In the genomic region with DNA sequence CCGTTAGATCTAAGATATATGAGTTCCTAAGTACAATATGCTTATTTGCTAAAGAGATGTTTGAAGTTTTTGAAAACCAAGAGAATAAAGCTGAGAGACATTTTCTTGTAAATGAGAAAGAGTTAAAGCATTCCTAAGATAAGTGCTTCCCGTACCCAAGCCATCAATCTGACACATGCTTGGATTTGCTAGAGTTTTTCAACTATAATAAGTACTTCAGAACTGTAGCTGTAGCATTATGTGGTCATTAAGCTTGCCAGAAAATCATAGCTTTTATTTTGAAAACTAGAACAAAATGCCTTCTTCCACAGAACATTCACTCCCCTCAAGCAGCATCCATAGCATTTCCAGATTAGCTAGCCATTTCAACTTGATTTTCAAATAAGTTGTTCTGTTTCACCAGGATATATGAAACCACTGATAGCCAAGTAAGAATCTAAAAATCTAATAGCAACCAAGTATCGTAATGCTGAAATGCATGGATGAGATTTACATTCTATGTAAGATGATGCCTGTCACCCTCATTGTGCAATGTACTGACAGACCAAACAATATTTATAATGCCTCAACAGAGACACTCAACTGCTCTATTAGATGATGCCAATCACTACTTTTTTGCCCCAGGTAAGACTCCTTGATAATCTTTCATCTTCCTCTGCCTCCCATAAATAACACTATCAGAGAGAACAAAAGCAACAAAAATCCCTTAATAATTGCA, we compare ENCODE assay signal across 22 cellular contexts. TPM values are rescaled to one million over a fixed set of nuclear protein-coding genes. Genes with fewer than 3 reads are reported as not detected.
DNase-seq lines count a peak whose midpoint lies in the region; ATAC-seq and FAIRE-seq lines count a peak whose summit lies in the region.
"Had no signal": no experiment of that assay in that cellular context is flagged by ENCODE, and none has a peak within 500 bp of the region (broad histone marks: within the 10 kb centered on the region; RNA-seq: fewer than 3 reads in every experiment).

No MANE protein-coding gene starts in this region.

- H3K4me3 ChIP-seq in naive thymus-derived CD4-positive, alpha-beta T cell (ENCODE audit: low read length): no peak overlapping the region
- H3K4me3 ChIP-seq: coronary artery, lung, tibial nerve had no signal

- H3K9me3 ChIP-seq in naive thymus-derived CD4-positive, alpha-beta T cell (ENCODE audit: control insufficient read depth in 2 of 3, low read length in 3 of 3): no peaks in the 10 kb centered on the region
- H3K9me3 ChIP-seq: tibial nerve had no signal

- POLR2A ChIA-PET in naive thymus-derived CD4-positive, alpha-beta T cell (lab: Charles Lee): interaction anchor here (1.8 kb wide), 1 partner anchor 12 kb away, joined by 4 read pairs; no protein-coding TSS in a partner anchor

- H3K27me3 ChIP-seq in naive thymus-derived CD4-positive, alpha-beta T cell (ENCODE audit: control insufficient read depth in 2 of 2, insufficient read depth in 2 of 2, low read length in 2 of 2): no peaks in the 10 kb centered on the region
- H3K27me3 ChIP-seq: tibial nerve had no signal

- FAIRE-seq in HTR-8/SVneo (lab: Jason Lieb, UNC): no peak
- FAIRE-seq: endometrium had no signal

- peak overlapping the region; percentile 2 for H3K27ac Mint-ChIP-seq in activated naive CD8-positive, alpha-beta T cell
- no peak overlapping the region for H3K27ac Mint-ChIP-seq in activated naive CD8-positive, alpha-beta T cell treated with anti-CD3 and anti-CD28 coated beads for 36 hours
- peak overlapping the region; percentile 8 for H3K27ac Mint-ChIP-seq in activated T-helper 17 cell treated with anti-CD3 and anti-CD28 coated beads, Interleukin-2, amount 50 U/mL, for 72 hours
- H3K27ac Mint-ChIP-seq in naive thymus-derived CD4-positive, alpha-beta T cell: peak overlapping the region in 1 of 9 donors; percentile 43
- H3K27ac Mint-ChIP-seq: stimulated activated memory B cell treated with anti-CD40 and anti-IgM and Interleukin-4, amounts not matched to agents 10 μg/mL and 1 μg/mL and 100 μg/mL, for 72 hours; T-cell had no signal

- no peak for ATAC-seq in activated T-helper 17 cell treated with anti-CD3 and anti-CD28 coated beads, Interleukin-2, amount 50 U/mL, for 72 hours (replicated peaks)
- no peak for ATAC-seq in naive thymus-derived CD4-positive, alpha-beta T cell
- ATAC-seq: activated naive CD4-positive, alpha-beta T cell treated with anti-CD3 and anti-CD28 coated beads, Interleukin-2, amount 50 U/mL, for 72 hours; sciatic nerve; stimulated activated memory B cell treated with anti-CD40 and anti-IgM and Interleukin-4, amounts not matched to agents 10 μg/mL and 1 μg/mL and 100 μg/mL, for 72 hours; T-cell had no signal

- no peaks in the 10 kb centered on the region for H3K27me3 Mint-ChIP-seq in activated naive CD8-positive, alpha-beta T cell
- no peaks in the 10 kb centered on the region for H3K27me3 Mint-ChIP-seq in activated naive CD8-positive, alpha-beta T cell treated with anti-CD3 and anti-CD28 coated beads for 36 hours
- no peaks in the 10 kb centered on the region for H3K27me3 Mint-ChIP-seq in activated T-helper 17 cell treated with anti-CD3 and anti-CD28 coated beads, Interleukin-2, amount 50 U/mL, for 72 hours
- H3K27me3 Mint-ChIP-seq in naive thymus-derived CD4-positive, alpha-beta T cell: no peaks in the 10 kb centered on the region
- H3K27me3 Mint-ChIP-seq: stimulated activated memory B cell treated with anti-CD40 and anti-IgM and Interleukin-4, amounts not matched to agents 10 μg/mL and 1 μg/mL and 100 μg/mL, for 72 hours; T-cell had no signal

- H3K4me3 Mint-ChIP-seq in activated naive CD8-positive, alpha-beta T cell: peak overlapping the region; percentile 1
- no peak overlapping the region for H3K4me3 Mint-ChIP-seq in activated naive CD8-positive, alpha-beta T cell treated with anti-CD3 and anti-CD28 coated beads for 36 hours
- H3K4me3 Mint-ChIP-seq in activated T-helper 17 cell treated with anti-CD3 and anti-CD28 coated beads, Interleukin-2, amount 50 U/mL, for 72 hours: peak overlapping the region; percentile 5
- peak overlapping the region in 6 of 10 donors; percentile 5 to 65 (median 17) for H3K4me3 Mint-ChIP-seq in naive thymus-derived CD4-positive, alpha-beta T cell
- H3K4me3 Mint-ChIP-seq: stimulated activated memory B cell treated with anti-CD40 and anti-IgM and Interleukin-4, amounts not matched to agents 10 μg/mL and 1 μg/mL and 100 μg/mL, for 72 hours had no signal

- H3K4me1 Mint-ChIP-seq in activated naive CD8-positive, alpha-beta T cell (ENCODE audit: low read depth): peaks cover 42% of the 10 kb centered on the region
- peaks cover 20% of the 10 kb centered on the region for H3K4me1 Mint-ChIP-seq in activated naive CD8-positive, alpha-beta T cell treated with anti-CD3 and anti-CD28 coated beads for 36 hours
- H3K4me1 Mint-ChIP-seq in activated T-helper 17 cell treated with anti-CD3 and anti-CD28 coated beads, Interleukin-2, amount 50 U/mL, for 72 hours: peaks cover 30% of the 10 kb centered on the region
- H3K4me1 Mint-ChIP-seq in naive thymus-derived CD4-positive, alpha-beta T cell: peaks cover 21 to 71% (median 57%) of the 10 kb centered on the region in 7 donors

- peaks cover 17 to 56% (median 25%) of the 10 kb centered on the region in 3 experiments for H3K36me3 ChIP-seq in naive thymus-derived CD4-positive, alpha-beta T cell (ENCODE audit: control insufficient read depth in 2 of 3, insufficient read depth in 3 of 3, low read length in 3 of 3)

- H3K27ac ChIP-seq in naive thymus-derived CD4-positive, alpha-beta T cell (ENCODE audit: low read depth, low read length): no peak overlapping the region
- H3K27ac ChIP-seq: coronary artery, tibial nerve had no signal

- CTCF ChIA-PET in naive thymus-derived CD4-positive, alpha-beta T cell (lab: Charles Lee): no interaction called here

- intact Hi-C loops in naive thymus-derived CD4-positive, alpha-beta T cell (cut with micrococcal nuclease): no loop called here

- H3K9me3 Mint-ChIP-seq in activated naive CD8-positive, alpha-beta T cell (ENCODE audit: low read depth): no peaks in the 10 kb centered on the region
- H3K9me3 Mint-ChIP-seq in activated naive CD8-positive, alpha-beta T cell treated with anti-CD3 and anti-CD28 coated beads for 36 hours: no peaks in the 10 kb centered on the region
- no peaks in the 10 kb centered on the region for H3K9me3 Mint-ChIP-seq in activated T-helper 17 cell treated with anti-CD3 and anti-CD28 coated beads, Interleukin-2, amount 50 U/mL, for 72 hours
- H3K9me3 Mint-ChIP-seq in naive thymus-derived CD4-positive, alpha-beta T cell: no peaks in the 10 kb centered on the region
- H3K9me3 Mint-ChIP-seq: activated naive CD4-positive, alpha-beta T cell treated with anti-CD3 and anti-CD28 coated beads, Interleukin-2, amount 50 U/mL, for 72 hours; stimulated activated memory B cell treated with anti-CD40 and anti-IgM and Interleukin-4, amounts not matched to agents 10 μg/mL and 1 μg/mL and 100 μg/mL, for 72 hours; T-cell had no signal

- H3K36me3 Mint-ChIP-seq in activated naive CD8-positive, alpha-beta T cell: peaks cover 14% of the 10 kb centered on the region
- H3K36me3 Mint-ChIP-seq in activated naive CD8-positive, alpha-beta T cell treated with anti-CD3 and anti-CD28 coated beads for 36 hours: peaks cover 38% of the 10 kb centered on the region
- H3K36me3 Mint-ChIP-seq in activated T-helper 17 cell treated with anti-CD3 and anti-CD28 coated beads, Interleukin-2, amount 50 U/mL, for 72 hours (ENCODE audit: low read depth): peaks cover 98% of the 10 kb centered on the region
- H3K36me3 Mint-ChIP-seq in naive thymus-derived CD4-positive, alpha-beta T cell: peaks cover 14 to 45% (median 25%) of the 10 kb centered on the region in 5 donors

- H3K4me1 ChIP-seq in naive thymus-derived CD4-positive, alpha-beta T cell (ENCODE audit: control insufficient read depth in 2 of 2, insufficient read depth in 2 of 2, low read length in 2 of 2): peaks cover 5% of the 10 kb centered on the region in 2 donors

- no peak for DNase-seq in activated naive CD8-positive, alpha-beta T cell treated with anti-CD3 and anti-CD28 coated beads for 36 hours
- DNase-seq in naive thymus-derived CD4-positive, alpha-beta T cell: no peak
- DNase-seq in hepatic stellate cell (ENCODE audit: low spot score) (no peak), HTR-8/SVneo (ENCODE audit: insufficient read length, low spot score) (no peak)
- DNase-seq: activated CD4-positive, alpha-beta T cell treated with anti-CD3 and anti-CD28 coated beads, Interleukin-2, amount 50 U/mL, for 1 hour; activated T-cell treated with anti-CD3 and anti-CD28 coated beads, Interleukin-2, amount 50 U/mL, for 1 hour; foreskin fibroblast; HCEC 1CT; kidney; NCI-H1417 treated with DMSO at 0.1 percent for 48 hours; OCI-M1; Right ventricle myocardium superior; T-cell had no signal

RNA-seq across cellular contexts. Expression of gene SNW1, which starts 8.0 kb away (rescaled TPM):
- total RNA-seq in activated naive CD8-positive, alpha-beta T cell treated with anti-CD3 and anti-CD28 coated beads for 36 hours: 100 to 1,000 TPM; 114 to 117 TPM
- 100 to 1,000 TPM; 106 to 108 TPM for total RNA-seq in activated T-helper 17 cell treated with anti-CD3 and anti-CD28 coated beads, Interleukin-2, amount 50 U/mL, for 72 hours
- 100 to 1,000 TPM in 2 of 5 experiments, 10 to 100 TPM in 3; 84.4 to 108 (median 97.7) TPM for total RNA-seq in naive thymus-derived CD4-positive, alpha-beta T cell
- polyA plus RNA-seq in naive thymus-derived CD4-positive, alpha-beta T cell: 10 to 100 TPM; 59.6 to 89.1 TPM

RNA-seq across cellular contexts. Expression of gene SLIRP, which starts 45.1 kb away (rescaled TPM):
- 100 to 1,000 TPM; 182 to 190 TPM for total RNA-seq in activated naive CD8-positive, alpha-beta T cell treated with anti-CD3 and anti-CD28 coated beads for 36 hours
- 100 to 1,000 TPM in 1 of 2 donors, 10 to 100 TPM in 1; 46.5 to 140 TPM for total RNA-seq in activated T-helper 17 cell treated with anti-CD3 and anti-CD28 coated beads, Interleukin-2, amount 50 U/mL, for 72 hours
- 10 to 100 TPM; 35.9 to 66.6 (median 45.5) TPM for total RNA-seq in naive thymus-derived CD4-positive, alpha-beta T cell
- polyA plus RNA-seq in naive thymus-derived CD4-positive, alpha-beta T cell: 100 to 1,000 TPM; 232 to 282 TPM

RNA-seq across cellular contexts. Expression of gene ALKBH1, which starts 45.1 kb away (rescaled TPM):
- total RNA-seq in activated naive CD8-positive, alpha-beta T cell treated with anti-CD3 and anti-CD28 coated beads for 36 hours: 10 to 100 TPM; 18.5 to 22.1 TPM
- total RNA-seq in activated T-helper 17 cell treated with anti-CD3 and anti-CD28 coated beads, Interleukin-2, amount 50 U/mL, for 72 hours: 10 to 100 TPM; 13.2 to 19.8 TPM
- total RNA-seq in naive thymus-derived CD4-positive, alpha-beta T cell: 10 to 100 TPM; 10.2 to 20.3 (median 14.1) TPM
- polyA plus RNA-seq in naive thymus-derived CD4-positive, alpha-beta T cell: 10 to 100 TPM in 1 of 2 donors, 1 to 10 TPM in 1; 7.6 to 10.7 TPM

RNA-seq across cellular contexts. Expression of gene ADCK1, which starts 47.0 kb away (rescaled TPM):
- 1 to 10 TPM; 6.6 to 6.8 TPM for total RNA-seq in activated naive CD8-positive, alpha-beta T cell treated with anti-CD3 and anti-CD28 coated beads for 36 hours
- total RNA-seq in activated T-helper 17 cell treated with anti-CD3 and anti-CD28 coated beads, Interleukin-2, amount 50 U/mL, for 72 hours: 1 to 10 TPM; 2.0 to 2.1 TPM
- 10 to 100 TPM in 3 of 5 experiments, 1 to 10 TPM in 2; 4.5 to 10.6 (median 10.3) TPM for total RNA-seq in naive thymus-derived CD4-positive, alpha-beta T cell
- 1 to 10 TPM; 6.6 to 8.8 TPM for polyA plus RNA-seq in naive thymus-derived CD4-positive, alpha-beta T cell
